14 cellular contexts compared by ENCODE assay signal in genomic region chr17:80348551-80349436, GRCh38.
DNase-seq lines count a peak whose midpoint lies in the region; ATAC-seq and TF ChIP-seq lines count a peak whose summit lies in the region.
"Had no signal": no experiment of that assay in that cellular context is flagged by ENCODE, and none has a peak within 500 bp of the region (broad histone marks: within the 10 kb centered on the region; RNA-seq: fewer than 3 reads in every experiment).

No MANE protein-coding gene starts in this region.

- no peaks in the 10 kb centered on the region for H3K27me3 ChIP-seq in SJCRH30
- H3K27me3 ChIP-seq in suprapubic skin, result no peaks in the 10 kb centered on the region

- no peak overlapping the region for H3K4me3 Mint-ChIP-seq in activated T-cell treated with anti-CD3 and anti-CD28 coated beads, Interleukin-2, amount 50 U/mL, for 72 hours

- WGBS in suprapubic skin, result 90% methylated on average over 28 of the region's 29 CpGs

- H3K4me1 Mint-ChIP-seq in activated T-cell treated with anti-CD3 and anti-CD28 coated beads, Interleukin-2, amount 50 U/mL, for 72 hours (ENCODE audit: low read depth), result peaks cover 16% of the 10 kb centered on the region

- TF ChIP-seq EP300 in suprapubic skin (IDR thresholded peaks at IDR 0.05), result no peak

- ATAC-seq in activated T-cell treated with anti-CD3 and anti-CD28 coated beads, Interleukin-2, amount 50 U/mL, for 72 hours (replicated peaks in 1 of 2), result peak in 1 of 2 donors; percentile 14
- ATAC-seq: left ventricle myocardium superior had no signal

- H3K4me3 ChIP-seq in SJCRH30 (no peak overlapping the region), suprapubic skin (no peak overlapping the region)

- no peak for TF ChIP-seq POLR2A in suprapubic skin (IDR thresholded peaks at IDR 0.05)
- no peak for TF ChIP-seq POLR2A in erythroblast (IDR thresholded peaks at IDR 0.05; ENCODE audit: low read length)

- peaks cover 31 to 69% of the 10 kb centered on the region in 2 donors for H3K36me3 Mint-ChIP-seq in activated T-cell treated with anti-CD3 and anti-CD28 coated beads, Interleukin-2, amount 50 U/mL, for 72 hours (ENCODE audit: insufficient read depth in 2 of 2)

- DNase-seq in activated T-cell treated with anti-CD3 and anti-CD28 coated beads, Interleukin-2, amount 50 U/mL, for 72 hours, result no peak
- no peak for DNase-seq in activated T-cell treated with anti-CD3 and anti-CD28 coated beads, Interleukin-2, amount 50 U/mL, for 48 hours
- DNase-seq in SJCRH30, result peak; percentile 31 to 52
- peak; percentile 9 for DNase-seq in glomerular visceral epithelial cell (ENCODE audit: extremely low spot score)
- DNase-seq in suprapubic skin (ENCODE audit: low spot score in 2 of 2), result peak; percentile 48 to 62
- DNase-seq in erythroblast (lab: John Stamatoyannopoulos, UW), result no peak
- no peak for DNase-seq in NOMO-1 (lab: John Stamatoyannopoulos, UW; ENCODE audit: unreplicated experiment in 2 of 2)
- no peak for DNase-seq in germinal center (ENCODE audit: low spot score)
- DNase-seq: effector CD8-positive, alpha-beta T cell; head of caudate nucleus; left ventricle myocardium superior; NCI-H2029; occipital lobe had no signal

- no peaks in the 10 kb centered on the region for H3K27me3 Mint-ChIP-seq in activated T-cell treated with anti-CD3 and anti-CD28 coated beads, Interleukin-2, amount 50 U/mL, for 72 hours (ENCODE audit: low read depth)
- H3K27me3 Mint-ChIP-seq: IgD-negative memory B cell had no signal

- H3K36me3 ChIP-seq in SJCRH30, result peaks cover 24% of the 10 kb centered on the region; the same call in 1 of the 2 replicates
- peaks cover 100% of the 10 kb centered on the region for H3K36me3 ChIP-seq in suprapubic skin

- peak overlapping the region; percentile 43 for H3K27ac Mint-ChIP-seq in activated T-cell treated with anti-CD3 and anti-CD28 coated beads, Interleukin-2, amount 50 U/mL, for 72 hours
- H3K27ac Mint-ChIP-seq: IgD-negative memory B cell had no signal

- H3K27ac ChIP-seq in SJCRH30, result no peak overlapping the region
- H3K27ac ChIP-seq in suprapubic skin, result no peak overlapping the region

- H3K9me3 Mint-ChIP-seq in activated T-cell treated with anti-CD3 and anti-CD28 coated beads, Interleukin-2, amount 50 U/mL, for 72 hours, result no peaks in the 10 kb centered on the region
- H3K9me3 Mint-ChIP-seq: IgD-negative memory B cell had no signal

- H3K9me3 ChIP-seq in SJCRH30 (replicated peaks), result no peaks in the 10 kb centered on the region
- H3K9me3 ChIP-seq in suprapubic skin, result no peaks in the 10 kb centered on the region

- peaks cover 4% of the 10 kb centered on the region; the same call in 1 of the 2 replicates for H3K4me1 ChIP-seq in SJCRH30
- no peaks in the 10 kb centered on the region for H3K4me1 ChIP-seq in suprapubic skin

- no peak for TF ChIP-seq CTCF in suprapubic skin (IDR thresholded peaks at IDR 0.05)

Comparison
In these comparisons a context has a peak if more than half of its experiments do, and no peak if none do; other contexts are left out.
1. DNase-seq: peak in SJCRH30 (2 of 2), glomerular visceral epithelial cell (single experiment) and suprapubic skin (2 of 2); none in activated T-cell treated with anti-CD3 and anti-CD28 coated beads, Interleukin-2, amount 50 U/mL, for 72 hours (0 of 2), activated T-cell treated with anti-CD3 and anti-CD28 coated beads, Interleukin-2, amount 50 U/mL, for 48 hours (0 of 2), erythroblast (0 of 2), NOMO-1 (0 of 2) and germinal center (single experiment).